19 cellular contexts compared by ENCODE assay signal in genomic region chr3:11247362-11247761, GRCh38.
"Had no signal": no experiment of that assay in that cellular context is flagged by ENCODE, and none has a peak within 500 bp of the region (broad histone marks: within the 10 kb centered on the region; RNA-seq: fewer than 3 reads in every experiment).

No MANE protein-coding gene starts in this region.

- ATAC-seq: heart left ventricle; naive thymus-derived CD8-positive, alpha-beta T cell; stimulated activated effector memory CD8-positive, alpha-beta T cell treated with anti-CD3 and anti-CD28 coated beads, Interleukin-12 subunit alpha, Interleukin-12 subunit beta, amount 100 ng/mL, for 72 hours; stimulated activated naive CD8-positive, alpha-beta T cell treated with anti-CD3 and anti-CD28 coated beads, Interleukin-15, Interleukin-2, amounts not matched to agents 100 U/mL and 50 U/mL, for 24 hours had no signal

- DNase-seq: dorsolateral prefrontal cortex; effector CD8-positive, alpha-beta T cell; heart left ventricle; hippocampal formation; mammary epithelial cell; naive thymus-derived CD8-positive, alpha-beta T cell; sigmoid colon; stimulated activated CD4-positive, alpha-beta T cell treated with anti-CD3 and anti-CD28 coated beads, Interleukin-4, amount 100 ng/mL, for 1 hour; stimulated activated CD8-positive, alpha-beta memory T cell treated with anti-CD3 and anti-CD28 coated beads, Interleukin-4, amount 100 ng/mL, for 48 hours; stimulated activated naive CD8-positive, alpha-beta T cell treated with anti-CD3 and anti-CD28 coated beads, Interleukin-15, Interleukin-2, amounts not matched to agents 100 U/mL and 50 U/mL, for 24 hours; thyroid gland; upper lobe of left lung had no signal

- H3K4me3 Mint-ChIP-seq: stimulated activated effector memory CD8-positive, alpha-beta T cell treated with anti-CD3 and anti-CD28 coated beads, Interleukin-12 subunit alpha, Interleukin-12 subunit beta, amount 100 ng/mL, for 72 hours had no signal

- H3K27me3 ChIP-seq: dorsolateral prefrontal cortex, heart left ventricle, neutrophil, right atrium auricular region, sigmoid colon, suprapubic skin, thyroid gland, upper lobe of left lung, vagina had no signal

- H3K27ac ChIP-seq: coronary artery, dorsolateral prefrontal cortex, heart left ventricle, neutrophil, right atrium auricular region, sigmoid colon, skin epidermis, suprapubic skin, thyroid gland, upper lobe of left lung, vagina had no signal

- H3K36me3 Mint-ChIP-seq: naive thymus-derived CD8-positive, alpha-beta T cell; stimulated activated effector memory CD8-positive, alpha-beta T cell treated with anti-CD3 and anti-CD28 coated beads, Interleukin-12 subunit alpha, Interleukin-12 subunit beta, amount 100 ng/mL, for 72 hours had no signal

- H3K27ac Mint-ChIP-seq: naive thymus-derived CD8-positive, alpha-beta T cell; stimulated activated effector memory CD8-positive, alpha-beta T cell treated with anti-CD3 and anti-CD28 coated beads, Interleukin-12 subunit alpha, Interleukin-12 subunit beta, amount 100 ng/mL, for 72 hours had no signal

- H3K9me3 Mint-ChIP-seq: naive thymus-derived CD8-positive, alpha-beta T cell; stimulated activated effector memory CD8-positive, alpha-beta T cell treated with anti-CD3 and anti-CD28 coated beads, Interleukin-12 subunit alpha, Interleukin-12 subunit beta, amount 100 ng/mL, for 72 hours had no signal

- H3K4me3 ChIP-seq: coronary artery, dorsolateral prefrontal cortex, heart left ventricle, right atrium auricular region, sigmoid colon, skin epidermis, suprapubic skin, thyroid gland, upper lobe of left lung, vagina had no signal

- H3K36me3 ChIP-seq: heart left ventricle, neutrophil, right atrium auricular region, sigmoid colon, suprapubic skin, thyroid gland, upper lobe of left lung, vagina had no signal

- H3K4me1 ChIP-seq: right atrium auricular region, sigmoid colon, thyroid gland, upper lobe of left lung, vagina had no signal

- H3K9me3 ChIP-seq: heart left ventricle, neutrophil, right atrium auricular region, sigmoid colon, suprapubic skin, thyroid gland, upper lobe of left lung, vagina had no signal
